In the genomic region with DNA sequence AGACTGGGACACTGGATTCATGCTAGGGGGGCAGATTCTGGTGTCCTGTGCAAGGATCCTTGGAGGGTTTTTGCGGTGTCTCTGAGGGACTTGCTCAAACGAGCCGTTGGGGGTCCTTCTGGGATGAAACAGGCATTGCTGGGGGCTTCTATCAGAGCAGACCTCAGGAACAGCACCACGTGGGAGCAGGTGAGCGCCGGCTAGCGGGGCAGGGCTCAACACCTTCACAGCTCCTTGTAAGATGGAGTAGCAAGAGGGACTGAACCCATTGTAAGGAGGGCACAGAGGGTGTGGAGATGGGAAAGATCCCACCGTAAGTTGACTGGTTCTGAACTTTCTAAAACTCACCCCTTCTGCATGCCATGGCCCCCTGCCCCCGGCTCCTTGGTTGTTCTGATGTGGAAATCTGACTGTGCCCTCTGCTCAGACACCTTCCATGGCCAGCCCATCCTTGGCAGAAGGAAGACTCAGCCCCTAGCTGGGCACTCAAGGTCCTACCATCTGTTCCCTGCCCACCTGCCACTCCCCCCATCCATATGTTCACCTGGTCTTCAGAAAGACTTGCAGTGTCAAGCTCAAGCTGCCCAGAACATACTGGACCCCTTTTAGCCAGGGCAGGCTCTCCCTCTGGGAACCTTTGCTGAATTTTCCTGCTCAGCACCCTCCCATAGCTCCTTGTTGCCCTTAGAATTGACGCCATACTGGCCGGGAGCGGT, we compare ENCODE assay signal across 10 cellular contexts. TPM values are rescaled to one million over a fixed set of nuclear protein-coding genes. Genes with fewer than 3 reads are reported as not detected.
DNase-seq lines count a peak whose midpoint lies in the region; ATAC-seq and TF ChIP-seq lines count a peak whose summit lies in the region.
"Had no signal": no experiment of that assay in that cellular context is flagged by ENCODE, and none has a peak within 500 bp of the region (broad histone marks: within the 10 kb centered on the region; RNA-seq: fewer than 3 reads in every experiment).

No MANE protein-coding gene starts in this region.

- POLR2A ChIA-PET in A673 (lab: Charles Lee; ENCODE audit: low non-redundant PET): no interaction called here

- intact Hi-C loops in A673 (cut with micrococcal nuclease; ENCODE audit: unreplicated experiment): no loop called here
- intact Hi-C loops in breast epithelium (cut with DNase I; ENCODE audit: low total_unique reads): no loop called here

- H3K9me3 ChIP-seq in A673 (ENCODE audit: low read depth, low read length, poor library complexity, severe bottlenecking) (no peaks in the 10 kb centered on the region), HUES48 (ENCODE audit: control insufficient read depth, insufficient read depth, low read length) (no peaks in the 10 kb centered on the region), breast epithelium (no peaks in the 10 kb centered on the region), mucosa of stomach (ENCODE audit: control insufficient read depth, low read length) (no peaks in the 10 kb centered on the region)

- no peak overlapping the region for H3K27ac ChIP-seq in A673 (ENCODE audit: low read depth, low read length, poor library complexity, severe bottlenecking)
- H3K27ac ChIP-seq in HUES48 (ENCODE audit: low read depth, low read length): no peak overlapping the region
- H3K27ac ChIP-seq in breast epithelium: peak overlapping the region; percentile 93 to 97

- TF ChIP-seq CTCF in A673 (conservative IDR thresholded peaks at IDR 0.05; ENCODE audit: low read depth, low read length) (no peak), breast epithelium (IDR thresholded peaks at IDR 0.05) (no peak)

- H3K36me3 ChIP-seq in A673 (ENCODE audit: insufficient read depth, low read length, poor library complexity, severe bottlenecking) (no peaks in the 10 kb centered on the region), HUES48 (ENCODE audit: control insufficient read depth, insufficient read depth, low read length) (no peaks in the 10 kb centered on the region), breast epithelium (no peaks in the 10 kb centered on the region), mucosa of stomach (ENCODE audit: control insufficient read depth, insufficient read depth, low read length) (no peaks in the 10 kb centered on the region)

- H3K9ac ChIP-seq in HUES48 (ENCODE audit: low read depth, low read length) (no peak overlapping the region), mucosa of stomach (ENCODE audit: low read length) (peak overlapping the region; percentile 66)

- H3K4me1 ChIP-seq in A673 (ENCODE audit: insufficient read depth, low read length, poor library complexity, severe bottlenecking): peaks cover 4% of the 10 kb centered on the region
- H3K4me1 ChIP-seq in HUES48 (ENCODE audit: control insufficient read depth, insufficient read depth, low read length): peaks cover 6% of the 10 kb centered on the region
- peaks cover 11 to 18% of the 10 kb centered on the region in 2 donors for H3K4me1 ChIP-seq in breast epithelium
- peaks cover 38% of the 10 kb centered on the region for H3K4me1 ChIP-seq in mucosa of stomach (ENCODE audit: control insufficient read depth, insufficient read depth, low read length)

- TF ChIP-seq POLR2A in breast epithelium (IDR thresholded peaks at IDR 0.05): no peak

- no peak for ATAC-seq in HG03520 (IDR thresholded peaks at IDR 0.05; ENCODE audit: unreplicated experiment)
- no peak for ATAC-seq in GM21447 (IDR thresholded peaks at IDR 0.05; ENCODE audit: unreplicated experiment)
- no peak for ATAC-seq in HG03457 (IDR thresholded peaks at IDR 0.05; ENCODE audit: unreplicated experiment)

- CTCF ChIA-PET in A673 (lab: Charles Lee): interaction anchor here (0.6 kb wide), 2 partner anchors 134 to 295 kb away, joined by 3 to 7 read pairs; no protein-coding TSS in a partner anchor

- H3K27me3 ChIP-seq in A673 (replicated peaks; ENCODE audit: insufficient read depth, low read depth, low read length, poor library complexity) (no peaks in the 10 kb centered on the region), HUES48 (ENCODE audit: control insufficient read depth, insufficient read depth, low read length) (peaks cover 13% of the 10 kb centered on the region; the same call in 1 of the 2 replicates), breast epithelium (no peaks in the 10 kb centered on the region), mucosa of stomach (ENCODE audit: control insufficient read depth, insufficient read depth, low read length) (no peaks in the 10 kb centered on the region)

- H3K4me3 ChIP-seq in A673 (ENCODE audit: low read depth, low read length, poor library complexity, severe bottlenecking) (peak overlapping the region; percentile 84), HUES48 (ENCODE audit: low read depth, low read length) (peak overlapping the region; percentile 86), breast epithelium (peak overlapping the region; percentile 76 to 87 (median 85)), mucosa of stomach (ENCODE audit: low read length) (peak overlapping the region; percentile 6)

- BruUV-seq in A673 (replicated peaks; lab: Mats Ljungman, UMichigan): no TSS peak

- DNase-seq in A673 (ENCODE audit: low spot score) (no peak), breast epithelium (ENCODE audit: low spot score in 2 of 2) (no peak)
- no peak for DNase-seq in stimulated activated CD4-positive, alpha-beta T cell treated with anti-CD3 and anti-CD28 coated beads, Interleukin-1b, Interleukin-23, amount 100 ng/mL, for 48 hours
- DNase-seq: activated CD4-positive, alpha-beta T cell treated with anti-CD3 and anti-CD28 coated beads for 1 hour had no signal

RNA-seq across cellular contexts. Expression of gene SLC27A1, which starts 1.2 kb away (rescaled TPM):
- total RNA-seq in A673 (2021): 3.0 and 6.9 TPM in 2 replicates
- 10 to 100 TPM; 32.4 to 35.4 (median 34.8) TPM for total RNA-seq in breast epithelium

RNA-seq across cellular contexts. Expression of gene NXNL1, which starts 10.8 kb away (rescaled TPM):
- total RNA-seq in A673 (2021) (not detected in 2 replicates), breast epithelium (under 1 TPM in 1 of 3 donors, not detected in 2; 0.64 TPM)
- total RNA-seq: liver had no signal

RNA-seq across cellular contexts. Expression of gene TMEM221, which starts 23.1 kb away (rescaled TPM):
- total RNA-seq in A673 (2021): 0.31 TPM in 1 of 2 replicates, not detected in the other
- total RNA-seq in breast epithelium: under 1 TPM; 0.33 to 0.73 (median 0.64) TPM

RNA-seq across cellular contexts. Expression of gene PGLS, which starts 39.9 kb away (rescaled TPM):
- total RNA-seq in A673 (2021) (80.1 and 94.4 TPM in 2 replicates), breast epithelium (10 to 100 TPM; 62.2 to 89.8 (median 72.4) TPM)

RNA-seq across cellular contexts. Expression of gene MVB12A, which starts 51.7 kb away (rescaled TPM):
- total RNA-seq in A673 (2021): 39.5 and 56.9 TPM in 2 replicates
- 10 to 100 TPM; 51.5 to 76.4 (median 74.1) TPM for total RNA-seq in breast epithelium

Comparison
In these comparisons a context has a peak if more than half of its experiments do, and no peak if none do; other contexts are left out.
1. H3K27ac ChIP-seq: peak in breast epithelium (2 of 2); none in A673 (single experiment) and HUES48 (single experiment).
2. H3K4me3 ChIP-seq: peak in every context shown above with its lines; median percentile 86 in HUES48; 85 in breast epithelium; 84 in A673; 6 in mucosa of stomach.